In the genomic region with DNA sequence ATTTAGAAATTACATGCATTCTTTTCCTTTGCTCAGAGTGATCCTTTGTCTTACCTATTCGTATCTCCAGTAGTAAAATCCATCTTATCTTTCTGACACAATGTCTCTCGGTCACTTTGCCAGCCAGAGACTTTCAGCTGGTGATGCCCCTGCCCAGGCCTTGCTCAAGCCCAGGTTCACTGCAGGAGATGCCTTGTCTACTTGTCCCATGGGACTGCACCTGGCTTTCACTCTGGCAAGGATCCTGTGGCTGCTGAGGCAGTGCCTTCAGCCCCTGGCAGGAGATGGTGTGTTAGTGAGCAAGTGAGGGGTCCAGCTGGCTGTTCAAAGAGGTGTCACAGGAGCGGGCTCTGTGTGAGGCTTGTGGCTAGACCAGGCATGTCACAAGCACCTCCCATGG, we compare ENCODE assay signal across 20 cellular contexts.
DNase-seq lines count a peak whose midpoint lies in the region; ATAC-seq and TF ChIP-seq lines count a peak whose summit lies in the region.
"Had no signal": no experiment of that assay in that cellular context is flagged by ENCODE, and none has a peak within 500 bp of the region (broad histone marks: within the 10 kb centered on the region; RNA-seq: fewer than 3 reads in every experiment).

No MANE protein-coding gene starts in this region.

- TF ChIP-seq CTCF in VCaP (conservative IDR thresholded peaks at IDR 0.05) (no peak), endodermal cell (conservative IDR thresholded peaks at IDR 0.05) (no peak), Caco-2 (IDR thresholded peaks at IDR 0.05; ENCODE audit: insufficient read depth in 1 of 2, low read depth in 1 of 2, low read length in 1 of 2, severe bottlenecking in 1 of 2, unreplicated experiment in 1 of 2) (no peak)
- no peak for TF ChIP-seq CTCF in CD8-positive, alpha-beta T cell (IDR thresholded peaks at IDR 0.05)

- H4K8ac ChIP-seq in mesenchymal stem cell (ENCODE audit: low read length) = peak overlapping the region; percentile 72

- 93 to 100% methylated on average over 2 to 3 of the region's 3 CpGs for WGBS in endodermal cell (ENCODE audit: insufficient coverage in 1 of 2, insufficient read length in 1 of 2), 2 experiments
- 98% methylated on average over 3 of the region's 3 CpGs for WGBS in mesenchymal stem cell
- 91 to 95% methylated on average over 3 of the region's 3 CpGs for WGBS in aorta, 2 donors

- H2AFZ ChIP-seq in mesenchymal stem cell (ENCODE audit: low read depth, low read length) = no peak overlapping the region

- DNase-seq in endodermal cell (peak; percentile 48), mesenchymal stem cell (no peak), aorta (no peak), Caco-2 (no peak)
- DNase-seq in CD8-positive, alpha-beta T cell = no peak
- DNase-seq: 8988T; ACHN; AML-193; BE2C; CD4-positive, alpha-beta T cell; COR-L47; DMS153; GF-D8; H9 had no signal

- H3K9me3 Mint-ChIP-seq in endodermal cell = peaks cover 14% of the 10 kb centered on the region
- peaks cover 18% of the 10 kb centered on the region for H3K9me3 Mint-ChIP-seq in Caco-2 (ENCODE audit: unreplicated experiment)
- peaks cover 8% of the 10 kb centered on the region for H3K9me3 Mint-ChIP-seq in CD8-positive, alpha-beta T cell

- H3K9ac ChIP-seq in endodermal cell (ENCODE audit: extremely low read depth, low read length, poor library complexity, severe bottlenecking) (no peak overlapping the region), mesenchymal stem cell (ENCODE audit: low read length) (no peak overlapping the region)
- H3K9ac ChIP-seq: BLaER1 treated with 17β-estradiol and CSF1 and Interleukin-3, amounts not matched to agents 10 nM and 100 nM had no signal

- POLR2A ChIA-PET in Caco-2 (lab: Charles Lee) = no interaction called here
- POLR2A ChIA-PET in CD8-positive, alpha-beta T cell (lab: Charles Lee) = no interaction called here

- no peaks in the 10 kb centered on the region for H3K36me3 ChIP-seq in endodermal cell (ENCODE audit: control insufficient read depth, insufficient read depth, low read length)
- no peaks in the 10 kb centered on the region for H3K36me3 ChIP-seq in mesenchymal stem cell (ENCODE audit: control insufficient read depth in 1 of 2, insufficient read depth in 2 of 2, low read depth in 1 of 2, low read length in 2 of 2)
- H3K36me3 ChIP-seq in aorta (ENCODE audit: control insufficient read depth in 1 of 2, insufficient read depth in 2 of 2, low read length in 1 of 2) = no peaks in the 10 kb centered on the region
- no peaks in the 10 kb centered on the region for H3K36me3 ChIP-seq in Caco-2 (ENCODE audit: control insufficient read depth, insufficient read depth, low read length)
- no peaks in the 10 kb centered on the region for H3K36me3 ChIP-seq in CD8-positive, alpha-beta T cell (ENCODE audit: insufficient read depth, low read length)
- H3K36me3 ChIP-seq: BE2C; BLaER1 treated with 17β-estradiol and CSF1 and Interleukin-3, amounts not matched to agents 10 nM and 100 nM had no signal

- H3K27ac Mint-ChIP-seq in endodermal cell (no peak overlapping the region), Caco-2 (ENCODE audit: unreplicated experiment) (no peak overlapping the region)
- no peak overlapping the region for H3K27ac Mint-ChIP-seq in CD8-positive, alpha-beta T cell
- H3K27ac Mint-ChIP-seq: CD14-positive monocyte; CD4-positive, alpha-beta T cell; H9 had no signal

- H2BK5ac ChIP-seq in mesenchymal stem cell (ENCODE audit: low read depth, low read length, poor library complexity, severe bottlenecking) = no peak overlapping the region

- intact Hi-C loops in aorta (cut with DNase I) (no loop called here), Caco-2 (cut with micrococcal nuclease; ENCODE audit: unreplicated experiment) (no loop called here)
- intact Hi-C loops in CD8-positive, alpha-beta T cell (cut with DNase I, micrococcal nuclease) = no loop called here

- H3K4me3 Mint-ChIP-seq in endodermal cell = no peak overlapping the region
- no peak overlapping the region for H3K4me3 Mint-ChIP-seq in Caco-2 (ENCODE audit: unreplicated experiment)
- H3K4me3 Mint-ChIP-seq in CD8-positive, alpha-beta T cell = no peak overlapping the region
- H3K4me3 Mint-ChIP-seq: CD14-positive monocyte; CD4-positive, alpha-beta T cell; H9 had no signal

- peak overlapping the region; percentile 14 to 89 for H3K18ac ChIP-seq in mesenchymal stem cell (ENCODE audit: low read depth in 1 of 2, low read length in 2 of 2)

- H2BK15ac ChIP-seq in mesenchymal stem cell (ENCODE audit: low read depth, poor library complexity, severe bottlenecking) = peak overlapping the region; percentile 55

- peak; percentile 7 for ATAC-seq in aorta (ENCODE audit: low FRiP score)
- ATAC-seq in HG03135 (IDR thresholded peaks at IDR 0.05; ENCODE audit: unreplicated experiment) = no peak
- ATAC-seq in CD8-positive, alpha-beta T cell = no peak
- ATAC-seq: A549, HCT116 had no signal

- peaks cover 20% of the 10 kb centered on the region for H3K36me3 Mint-ChIP-seq in endodermal cell (ENCODE audit: low read depth)
- no peaks in the 10 kb centered on the region for H3K36me3 Mint-ChIP-seq in Caco-2 (ENCODE audit: insufficient read depth, unreplicated experiment)
- no peaks in the 10 kb centered on the region for H3K36me3 Mint-ChIP-seq in CD8-positive, alpha-beta T cell
- H3K36me3 Mint-ChIP-seq: CD14-positive monocyte had no signal

- H3K4me1 ChIP-seq in endodermal cell (ENCODE audit: control insufficient read depth, insufficient read depth, low read length) = peaks cover 10% of the 10 kb centered on the region
- peaks cover 4% of the 10 kb centered on the region for H3K4me1 ChIP-seq in mesenchymal stem cell (ENCODE audit: control insufficient read depth, insufficient read depth, low read depth, low read length)
- H3K4me1 ChIP-seq in aorta (ENCODE audit: control insufficient read depth in 1 of 2, insufficient read depth in 2 of 2, low read length in 2 of 2) = no peaks in the 10 kb centered on the region
- no peaks in the 10 kb centered on the region for H3K4me1 ChIP-seq in Caco-2
- no peaks in the 10 kb centered on the region for H3K4me1 ChIP-seq in CD8-positive, alpha-beta T cell (ENCODE audit: insufficient read depth, low read length)

- H3K27ac ChIP-seq in VCaP (peak overlapping the region; percentile 25; the same call in 1 of the 2 replicates), endodermal cell (ENCODE audit: low read depth, low read length) (no peak overlapping the region), mesenchymal stem cell (ENCODE audit: low read length, poor library complexity, severe bottlenecking) (no peak overlapping the region), aorta (ENCODE audit: low read depth in 1 of 2, low read length in 2 of 2) (no peak overlapping the region)
- H3K27ac ChIP-seq in CD8-positive, alpha-beta T cell (ENCODE audit: low read depth, low read length) = no peak overlapping the region
- H3K27ac ChIP-seq: BLaER1 treated with 17β-estradiol and CSF1 and Interleukin-3, amounts not matched to agents 10 nM and 100 nM had no signal

- H4K91ac ChIP-seq in mesenchymal stem cell (ENCODE audit: low read length) = peak overlapping the region; percentile 79

- H2BK120ac ChIP-seq in mesenchymal stem cell (ENCODE audit: low read depth, low read length) = no peak overlapping the region

- no peaks in the 10 kb centered on the region for H3K79me1 ChIP-seq in mesenchymal stem cell (replicated peaks; ENCODE audit: low read length, poor library complexity, severe bottlenecking)

- H3K4ac ChIP-seq in mesenchymal stem cell (ENCODE audit: low read depth in 1 of 2, low read length in 2 of 2) = peak overlapping the region; percentile 9 to 70

- H2BK12ac ChIP-seq in mesenchymal stem cell (ENCODE audit: low read length in 2 of 2) = peak overlapping the region; percentile 1 to 17

- peaks cover 30% of the 10 kb centered on the region for H3K9me3 ChIP-seq in endodermal cell (ENCODE audit: control insufficient read depth, low read length)
- H3K9me3 ChIP-seq in mesenchymal stem cell (ENCODE audit: control insufficient read depth, low read length) = no peaks in the 10 kb centered on the region
- H3K9me3 ChIP-seq in aorta (ENCODE audit: control insufficient read depth, low read length) = no peaks in the 10 kb centered on the region
- 0 out of 2 replicates have a peak, but pooled peaks cover 3% of the 10 kb centered on the region for H3K9me3 ChIP-seq in Caco-2
- H3K9me3 ChIP-seq in CD8-positive, alpha-beta T cell (ENCODE audit: low read length) = no peaks in the 10 kb centered on the region
- H3K9me3 ChIP-seq: BE2C had no signal

- H3K27me3 ChIP-seq in endodermal cell (ENCODE audit: control insufficient read depth, insufficient read depth, low read length, poor library complexity, severe bottlenecking) = no peaks in the 10 kb centered on the region
- H3K27me3 ChIP-seq in mesenchymal stem cell (ENCODE audit: control insufficient read depth in 1 of 2, insufficient read depth in 1 of 2, low read length in 2 of 2) = no peaks in the 10 kb centered on the region
- no peaks in the 10 kb centered on the region for H3K27me3 ChIP-seq in aorta (ENCODE audit: control insufficient read depth in 1 of 2, insufficient read depth in 2 of 2, low read length in 1 of 2)
- no peaks in the 10 kb centered on the region for H3K27me3 ChIP-seq in Caco-2 (replicated peaks; ENCODE audit: control insufficient read depth, insufficient read depth, low read length)
- H3K27me3 ChIP-seq in CD8-positive, alpha-beta T cell (ENCODE audit: insufficient read depth, low read length) = no peaks in the 10 kb centered on the region
- H3K27me3 ChIP-seq: BE2C; BLaER1 treated with 17β-estradiol and CSF1 and Interleukin-3, amounts not matched to agents 10 nM and 100 nM had no signal

- H3K23ac ChIP-seq in mesenchymal stem cell (ENCODE audit: low read length in 2 of 2) = no peak overlapping the region

- peak overlapping the region in 1 of 2 experiments; percentile 6 for H3K14ac ChIP-seq in mesenchymal stem cell (ENCODE audit: low read length in 2 of 2)

- H3K4me3 ChIP-seq in endodermal cell (ENCODE audit: low read length) = no peak overlapping the region
- no peak overlapping the region for H3K4me3 ChIP-seq in mesenchymal stem cell (ENCODE audit: insufficient read depth in 1 of 2, low read depth in 1 of 2, low read length in 2 of 2)
- no peak overlapping the region for H3K4me3 ChIP-seq in aorta (ENCODE audit: low read length in 2 of 2)
- H3K4me3 ChIP-seq in Caco-2 (ENCODE audit: low read depth, low read length) = no peak overlapping the region
- no peak overlapping the region for H3K4me3 ChIP-seq in CD8-positive, alpha-beta T cell (ENCODE audit: low read depth, low read length)
- H3K4me3 ChIP-seq: A549; BLaER1 treated with 17β-estradiol and CSF1 and Interleukin-3, amounts not matched to agents 10 nM and 100 nM had no signal

- H3K4me2 ChIP-seq in mesenchymal stem cell (ENCODE audit: low read length, poor library complexity, severe bottlenecking) = no peak overlapping the region
- H3K4me2 ChIP-seq: BLaER1 treated with 17β-estradiol and CSF1 and Interleukin-3, amounts not matched to agents 10 nM and 100 nM had no signal

- BruUV-seq in Caco-2 (replicated peaks; lab: Mats Ljungman, UMichigan) = no TSS peak

- H3K27me3 Mint-ChIP-seq in endodermal cell (ENCODE audit: insufficient read depth) = no peaks in the 10 kb centered on the region
- H3K27me3 Mint-ChIP-seq in Caco-2 (ENCODE audit: insufficient read depth, unreplicated experiment) = no peaks in the 10 kb centered on the region
- H3K27me3 Mint-ChIP-seq in CD8-positive, alpha-beta T cell (ENCODE audit: low read depth) = no peaks in the 10 kb centered on the region
- H3K27me3 Mint-ChIP-seq: CD4-positive, alpha-beta T cell had no signal

- peaks cover 31% of the 10 kb centered on the region for H3K4me1 Mint-ChIP-seq in endodermal cell
- H3K4me1 Mint-ChIP-seq in Caco-2 (ENCODE audit: low read depth, unreplicated experiment) = no peaks in the 10 kb centered on the region
- H3K4me1 Mint-ChIP-seq in CD8-positive, alpha-beta T cell (ENCODE audit: low read depth) = no peaks in the 10 kb centered on the region
- H3K4me1 Mint-ChIP-seq: CD14-positive monocyte, H9 had no signal

- CTCF ChIA-PET in Caco-2 (lab: Charles Lee) = no interaction called here
- CTCF ChIA-PET in CD8-positive, alpha-beta T cell (lab: Charles Lee) = no interaction called here

- H2AK5ac ChIP-seq in mesenchymal stem cell (ENCODE audit: low read length, severe bottlenecking) = peak overlapping the region; percentile 34
